In genomic region chr6:134719850-134720249, GRCh38 we compare ENCODE assay signal across 16 cellular contexts.
DNase-seq lines count a peak whose midpoint lies in the region; ATAC-seq and TF ChIP-seq lines count a peak whose summit lies in the region.
"Had no signal": no experiment of that assay in that cellular context is flagged by ENCODE, and none has a peak within 500 bp of the region (broad histone marks: within the 10 kb centered on the region; RNA-seq: fewer than 3 reads in every experiment).

No MANE protein-coding gene starts in this region.

- peak; percentile 19 for DNase-seq in SK-N-SH
- no peak for DNase-seq in esophagus muscularis mucosa (ENCODE audit: extremely low spot score)
- no peak for DNase-seq in lower lobe of right lung
- DNase-seq in tibial artery, result no peak
- no peak for DNase-seq in activated T-cell treated with anti-CD3 and anti-CD28 coated beads, Interleukin-2, amount 50 U/mL, for 24 hours
- DNase-seq in GF-D8 (lab: John Stamatoyannopoulos, UW), result no peak
- DNase-seq in SKM-1 treated with dmso at 0.1 percent for 144 hours (lab: John Stamatoyannopoulos, UW; ENCODE audit: unreplicated experiment), result no peak
- DNase-seq: activated CD4-positive, CD25-positive, alpha-beta regulatory T cell treated with anti-CD3 and anti-CD28 coated beads, Interleukin-2, amount 50 U/mL, for 72 hours; activated naive CD4-positive, alpha-beta T cell treated with Interleukin-2 at 50 U/mL for 16 hours; brain microvascular endothelial cell; effector CD8-positive, alpha-beta T cell; GDM1; HCEC 1CT; NCI-H146; nephron progenitor cell had no signal

- H3K9me3 ChIP-seq in SK-N-SH, result no peaks in the 10 kb centered on the region
- no peaks in the 10 kb centered on the region for H3K9me3 ChIP-seq in esophagus muscularis mucosa
- no peaks in the 10 kb centered on the region for H3K9me3 ChIP-seq in lower lobe of right lung
- no peaks in the 10 kb centered on the region for H3K9me3 ChIP-seq in tibial artery

- H3F3A ChIP-seq in SK-N-SH (replicated peaks; ENCODE audit: insufficient read depth), result peaks cover 5% of the 10 kb centered on the region

- peak overlapping the region; percentile 10; the same call in 1 of the 2 replicates for H3K4me2 ChIP-seq in SK-N-SH

- no peaks in the 10 kb centered on the region for H3K9me2 ChIP-seq in SK-N-SH

- no peak overlapping the region for H3K4me3 Mint-ChIP-seq in activated T-cell treated with anti-CD3 and anti-CD28 coated beads, Interleukin-2, amount 50 U/mL, for 24 hours
- H3K4me3 Mint-ChIP-seq: nephron progenitor cell had no signal

- CTCF ChIA-PET in SK-N-SH (lab: Yijun Ruan, JAX), result interaction anchor here (0.5 to 1.6 kb wide), 4 partner anchors 21 to 102 kb away, joined by 3 to 5 read pairs (median 4); no protein-coding TSS in a partner anchor

- H3K4me3 ChIP-seq in SK-N-SH (ENCODE audit: low read depth in 2 of 2, low read length in 1 of 2) (no peak overlapping the region), esophagus muscularis mucosa (no peak overlapping the region), lower lobe of right lung (no peak overlapping the region), tibial artery (no peak overlapping the region)

- no peak for TF ChIP-seq RAD21 in SK-N-SH (IDR thresholded peaks at IDR 0.05; ENCODE audit: low read length)

- H3K4me1 ChIP-seq in SK-N-SH (ENCODE audit: control insufficient read depth in 1 of 2, insufficient read depth in 2 of 2, low read depth in 1 of 2, low read length in 1 of 2), result peaks cover 33 to 39% of the 10 kb centered on the region in 2 experiments; a peak in 3 of 4 replicates
- H3K4me1 ChIP-seq in esophagus muscularis mucosa, result peaks cover 31 to 64% (median 50%) of the 10 kb centered on the region in 4 donors
- peaks cover 67% of the 10 kb centered on the region for H3K4me1 ChIP-seq in lower lobe of right lung
- H3K4me1 ChIP-seq in tibial artery, result peaks cover 0 to 24% (median 5%) of the 10 kb centered on the region in 4 donors

- H3K9ac ChIP-seq in SK-N-SH, result no peak overlapping the region

- H4K20me1 ChIP-seq in SK-N-SH (ENCODE audit: insufficient read depth), result no peaks in the 10 kb centered on the region

- no peaks in the 10 kb centered on the region for H3K79me2 ChIP-seq in SK-N-SH (ENCODE audit: insufficient read depth)

- no peaks in the 10 kb centered on the region for H3K4me1 Mint-ChIP-seq in activated T-cell treated with anti-CD3 and anti-CD28 coated beads, Interleukin-2, amount 50 U/mL, for 24 hours (ENCODE audit: low read depth)

- peaks cover 7% of the 10 kb centered on the region for H3K27me3 Mint-ChIP-seq in activated T-cell treated with anti-CD3 and anti-CD28 coated beads, Interleukin-2, amount 50 U/mL, for 24 hours

- H3K9me3 Mint-ChIP-seq in activated T-cell treated with anti-CD3 and anti-CD28 coated beads, Interleukin-2, amount 50 U/mL, for 24 hours, result no peaks in the 10 kb centered on the region
- H3K9me3 Mint-ChIP-seq: nephron progenitor cell had no signal

- POLR2A ChIA-PET in SK-N-SH (lab: Yijun Ruan, JAX), result no interaction called here

- TF ChIP-seq EP300 in SK-N-SH (IDR thresholded peaks at IDR 0.05; ENCODE audit: borderline replicate concordance in 1 of 2, low read depth in 1 of 2, low read length in 1 of 2) (no peak), esophagus muscularis mucosa (IDR thresholded peaks at IDR 0.05) (no peak)

- TF ChIP-seq POLR2A in esophagus muscularis mucosa (IDR thresholded peaks at IDR 0.05; ENCODE audit: low read depth), result no peak

- H2AFZ ChIP-seq in SK-N-SH (ENCODE audit: low read depth), result peak overlapping the region; percentile 94

- WGBS in SK-N-SH (ENCODE audit: low lambda C conversion rate), result 62% methylated on average over 2 of the region's 2 CpGs
- 83% methylated on average over 2 of the region's 2 CpGs for WGBS in esophagus muscularis mucosa

- H3K27ac Mint-ChIP-seq in activated T-cell treated with anti-CD3 and anti-CD28 coated beads, Interleukin-2, amount 50 U/mL, for 24 hours, result no peak overlapping the region
- H3K27ac Mint-ChIP-seq: nephron progenitor cell had no signal

- H3K36me3 ChIP-seq in SK-N-SH (replicated peaks in 1 of 2; ENCODE audit: control insufficient read depth in 1 of 2, insufficient read depth in 2 of 2, low read length in 1 of 2), result no peaks in the 10 kb centered on the region
- no peaks in the 10 kb centered on the region for H3K36me3 ChIP-seq in esophagus muscularis mucosa
- H3K36me3 ChIP-seq in lower lobe of right lung, result no peaks in the 10 kb centered on the region
- no peaks in the 10 kb centered on the region for H3K36me3 ChIP-seq in tibial artery
- H3K36me3 ChIP-seq: brain microvascular endothelial cell had no signal

- no peak for TF ChIP-seq CTCF in SK-N-SH (IDR thresholded peaks at IDR 0.05)
- no peak for TF ChIP-seq CTCF in esophagus muscularis mucosa (IDR thresholded peaks at IDR 0.05)
- TF ChIP-seq CTCF in lower lobe of right lung (IDR thresholded peaks at IDR 0.05), result no peak
- no peak for TF ChIP-seq CTCF in tibial artery (IDR thresholded peaks at IDR 0.05)

- H3K27ac ChIP-seq in SK-N-SH (ENCODE audit: low read depth in 2 of 2, low read length in 1 of 2), result peak overlapping the region; percentile 68 to 98
- peak overlapping the region; percentile 15 to 45 (median 34) for H3K27ac ChIP-seq in esophagus muscularis mucosa (replicated peaks in 1 of 4)
- H3K27ac ChIP-seq in lower lobe of right lung, result peak overlapping the region; percentile 59
- H3K27ac ChIP-seq in tibial artery, result peak overlapping the region; percentile 12 to 28
- H3K27ac ChIP-seq: brain microvascular endothelial cell had no signal

- intact Hi-C loops in esophagus muscularis mucosa (cut with DNase I) (no loop called here), lower lobe of right lung (cut with DNase I) (no loop called here), tibial artery (cut with DNase I; ENCODE audit: low total_unique reads) (no loop called here)

- no peak for ATAC-seq in lower lobe of right lung
- no peak for ATAC-seq in GM19397 (IDR thresholded peaks at IDR 0.05; ENCODE audit: unreplicated experiment)

- no peaks in the 10 kb centered on the region for H3K36me3 Mint-ChIP-seq in activated T-cell treated with anti-CD3 and anti-CD28 coated beads, Interleukin-2, amount 50 U/mL, for 24 hours (ENCODE audit: low read depth)

- no peaks in the 10 kb centered on the region for H3K27me3 ChIP-seq in SK-N-SH (ENCODE audit: insufficient read depth)
- no peaks in the 10 kb centered on the region for H3K27me3 ChIP-seq in esophagus muscularis mucosa
- no peaks in the 10 kb centered on the region for H3K27me3 ChIP-seq in lower lobe of right lung (ENCODE audit: low read depth)
- H3K27me3 ChIP-seq in tibial artery, result no peaks in the 10 kb centered on the region
- H3K27me3 ChIP-seq: brain microvascular endothelial cell had no signal

TF ChIP-seq in SK-N-SH, 30 proteins besides CTCF, POLR2A, EP300 and RAD21 (continues in another document):
- TF ChIP-seq TCF12 (IDR thresholded peaks at IDR 0.05), result no peak
- TF ChIP-seq NFIC (IDR thresholded peaks at IDR 0.05; ENCODE audit: borderline replicate concordance), result no peak
- TF ChIP-seq FOXM1 (IDR thresholded peaks at IDR 0.05; ENCODE audit: low read depth), result no peak
- TF ChIP-seq RXRA (IDR thresholded peaks at IDR 0.05; ENCODE audit: borderline replicate concordance, low read depth), result no peak
- TF ChIP-seq USF1 (IDR thresholded peaks at IDR 0.05; ENCODE audit: borderline replicate concordance, low read depth), result no peak
- TF ChIP-seq FOXJ3 (CRISPR knock-in tag; IDR thresholded peaks at IDR 0.05), result no peak
- TF ChIP-seq REST (IDR thresholded peaks at IDR 0.05; ENCODE audit: low read depth, low read length), result no peak
- no peak for TF ChIP-seq IRF3 (IDR thresholded peaks at IDR 0.05; ENCODE audit: low read depth, low read length)
- no peak for TF ChIP-seq MXI1 (IDR thresholded peaks at IDR 0.05; ENCODE audit: low read depth, low read length)

Comparison
In these comparisons a context has a peak if more than half of its experiments do, and no peak if none do; other contexts are left out.
1. H3K27ac ChIP-seq: peak in every context shown above with its lines; median percentile 83 in SK-N-SH; 59 in lower lobe of right lung; 34 in esophagus muscularis mucosa; 20 in tibial artery.